ENCODE assay signal across 15 cellular contexts in genomic region chr4:88138561-88138960, GRCh38. TPM values are rescaled to one million over a fixed set of nuclear protein-coding genes. Genes with fewer than 3 reads are reported as not detected.
A peak's percentile ranks its signal among the peaks of the same experiment; 100 is the strongest.
DNase-seq lines count a peak whose midpoint lies in the region; ATAC-seq and TF ChIP-seq lines count a peak whose summit lies in the region.
"Had no signal": no experiment of that assay in that cellular context is flagged by ENCODE, and none has a peak within 500 bp of the region (broad histone marks: within the 10 kb centered on the region; RNA-seq: fewer than 3 reads in every experiment).

No MANE protein-coding gene starts in this region.

- no peak overlapping the region for H2BK120ac ChIP-seq in mesendoderm (ENCODE audit: low read depth, low read length)

- H3K4me3 Mint-ChIP-seq in activated naive CD8-positive, alpha-beta T cell treated with anti-CD3 and anti-CD28 coated beads, Interleukin-2, amount 50 U/mL, for 24 hours: no peak overlapping the region
- H3K4me3 Mint-ChIP-seq: T-helper 1 cell treated with Interleukin-12 subunit alpha and Interleukin-12 subunit beta and Interleukin-4 antibody, amounts not matched to agents 30 μg/mL and 1 μg/mL, for 36 hours had no signal

- no CpG with 5 or more reads among the region's 2 CpGs for WGBS in mesendoderm (ENCODE audit: extremely low coverage, insufficient coverage, low lambda C conversion rate)

- peak; percentile 63 for DNase-seq in AG04450 (ENCODE audit: low read depth, low spot score)
- DNase-seq in HS-5 (ENCODE audit: low read depth): peak; percentile 80
- peak; percentile 71 to 74 for DNase-seq in cardiac fibroblast (ENCODE audit: low read depth in 2 of 2)
- peak; percentile 38 for DNase-seq in kidney epithelial cell (ENCODE audit: low read depth)
- no peak for DNase-seq in mesendoderm
- no peak for DNase-seq in activated naive CD8-positive, alpha-beta T cell treated with anti-CD3 and anti-CD28 coated beads, Interleukin-2, amount 50 U/mL, for 24 hours
- DNase-seq: left cardiac atrium; stimulated activated CD4-positive, alpha-beta T cell treated with anti-CD3 and anti-CD28 coated beads, Interleukin-15, amount 100 ng/mL, for 24 hours; stimulated activated CD8-positive, alpha-beta memory T cell treated with anti-CD3 and anti-CD28 coated beads, Interleukin-4, amount 100 ng/mL, for 48 hours had no signal

- H3K9ac ChIP-seq in mesendoderm (ENCODE audit: low read length): no peak overlapping the region
- H3K9ac ChIP-seq: BLaER1 had no signal

- no peak overlapping the region for H3K18ac ChIP-seq in mesendoderm (ENCODE audit: low read length)

- H3K4me1 Mint-ChIP-seq in activated naive CD8-positive, alpha-beta T cell treated with anti-CD3 and anti-CD28 coated beads, Interleukin-2, amount 50 U/mL, for 24 hours: no peaks in the 10 kb centered on the region

- TF ChIP-seq CTCF in AG04450 (IDR thresholded peaks at IDR 0.05; ENCODE audit: low read depth, low read length) (no peak), cardiac fibroblast (IDR thresholded peaks at IDR 0.05; ENCODE audit: low read depth, low read length) (no peak), kidney epithelial cell (IDR thresholded peaks at IDR 0.05; ENCODE audit: insufficient read depth, low read length, poor library complexity, severe bottlenecking) (no peak)

- CTCF ChIA-PET in AG04450 (lab: Charles Lee): no interaction called here

- POLR2A ChIA-PET in AG04450 (lab: Yijun Ruan, JAX): no interaction called here

- H3K27me3 Mint-ChIP-seq in activated naive CD8-positive, alpha-beta T cell treated with anti-CD3 and anti-CD28 coated beads, Interleukin-2, amount 50 U/mL, for 24 hours: no peaks in the 10 kb centered on the region

- H4K8ac ChIP-seq in mesendoderm (ENCODE audit: low read depth, low read length): no peak overlapping the region

- no peak for ATAC-seq in HG03565 (IDR thresholded peaks at IDR 0.05; ENCODE audit: unreplicated experiment)
- ATAC-seq in GM21717 (IDR thresholded peaks at IDR 0.05; ENCODE audit: unreplicated experiment): no peak
- ATAC-seq in activated naive CD8-positive, alpha-beta T cell treated with anti-CD3 and anti-CD28 coated beads, Interleukin-2, amount 50 U/mL, for 24 hours: no peak
- ATAC-seq: gastroesophageal sphincter, left cardiac atrium had no signal

- H3K36me3 ChIP-seq in kidney epithelial cell (ENCODE audit: control insufficient read depth, insufficient read depth, low read length) (no peaks in the 10 kb centered on the region), mesendoderm (ENCODE audit: control insufficient read depth, insufficient read depth, low read length) (no peaks in the 10 kb centered on the region)
- H3K36me3 ChIP-seq: BLaER1, gastroesophageal sphincter, vagina had no signal

- H4K5ac ChIP-seq in mesendoderm (ENCODE audit: low read length): no peak overlapping the region

- H2AK5ac ChIP-seq in mesendoderm (ENCODE audit: low read length): no peak overlapping the region

- no peaks in the 10 kb centered on the region for H3K79me1 ChIP-seq in mesendoderm (ENCODE audit: low read length)

- H3K27ac Mint-ChIP-seq in activated naive CD8-positive, alpha-beta T cell treated with anti-CD3 and anti-CD28 coated beads, Interleukin-2, amount 50 U/mL, for 24 hours: no peak overlapping the region
- H3K27ac Mint-ChIP-seq: T-helper 1 cell treated with Interleukin-12 subunit alpha and Interleukin-12 subunit beta and Interleukin-4 antibody, amounts not matched to agents 30 μg/mL and 1 μg/mL, for 36 hours had no signal

- H3K36me3 Mint-ChIP-seq in activated naive CD8-positive, alpha-beta T cell treated with anti-CD3 and anti-CD28 coated beads, Interleukin-2, amount 50 U/mL, for 24 hours (ENCODE audit: low read depth): no peaks in the 10 kb centered on the region

- H3K4ac ChIP-seq in mesendoderm (ENCODE audit: low read depth, low read length): no peak overlapping the region

- no peaks in the 10 kb centered on the region for H3K9me3 Mint-ChIP-seq in activated naive CD8-positive, alpha-beta T cell treated with anti-CD3 and anti-CD28 coated beads, Interleukin-2, amount 50 U/mL, for 24 hours
- H3K9me3 Mint-ChIP-seq: T-helper 1 cell treated with Interleukin-12 subunit alpha and Interleukin-12 subunit beta and Interleukin-4 antibody, amounts not matched to agents 30 μg/mL and 1 μg/mL, for 36 hours had no signal

- H3K9me3 ChIP-seq in AG04450 (ENCODE audit: control insufficient read depth, insufficient read depth, low read length): no peaks in the 10 kb centered on the region
- H3K9me3 ChIP-seq: BLaER1, gastroesophageal sphincter, vagina had no signal

- H3K27ac ChIP-seq in AG04450 (ENCODE audit: low read depth, low read length) (no peak overlapping the region), mesendoderm (ENCODE audit: low read depth, low read length) (no peak overlapping the region)
- H3K27ac ChIP-seq: BLaER1, gastroesophageal sphincter, vagina had no signal

- no peak overlapping the region for H3K23ac ChIP-seq in mesendoderm (ENCODE audit: low read length)

- H3K4me1 ChIP-seq in mesendoderm (ENCODE audit: control insufficient read depth, low read depth, low read length): peaks cover 7% of the 10 kb centered on the region
- H3K4me1 ChIP-seq: BLaER1, gastroesophageal sphincter, vagina had no signal

- no peaks in the 10 kb centered on the region for H3K27me3 ChIP-seq in AG04450 (ENCODE audit: control insufficient read depth, insufficient read depth, low read length)
- H3K27me3 ChIP-seq in kidney epithelial cell (ENCODE audit: control insufficient read depth, insufficient read depth, low read length): no peaks in the 10 kb centered on the region
- H3K27me3 ChIP-seq in mesendoderm (ENCODE audit: insufficient read depth, low read length, poor library complexity): no peaks in the 10 kb centered on the region
- H3K27me3 ChIP-seq: BLaER1, gastroesophageal sphincter, vagina had no signal

- peaks cover 2% of the 10 kb centered on the region for H3K79me2 ChIP-seq in mesendoderm (ENCODE audit: control insufficient read depth, insufficient read depth, low read length)

- H3K4me2 ChIP-seq in mesendoderm (ENCODE audit: low read length): no peak overlapping the region
- H3K4me2 ChIP-seq: BLaER1 had no signal

- H2BK5ac ChIP-seq in mesendoderm (ENCODE audit: low read length): no peak overlapping the region

- H3K4me3 ChIP-seq in AG04450 (ENCODE audit: low read depth, low read length) (no peak overlapping the region), cardiac fibroblast (replicated peaks in 1 of 2; ENCODE audit: low read depth in 2 of 2, low read length in 2 of 2) (no peak overlapping the region), kidney epithelial cell (ENCODE audit: low read depth, low read length) (no peak overlapping the region), mesendoderm (ENCODE audit: low read length) (no peak overlapping the region)
- H3K4me3 ChIP-seq: BLaER1, gastroesophageal sphincter, vagina had no signal

- no peak overlapping the region for H2BK15ac ChIP-seq in mesendoderm (replicated peaks; ENCODE audit: low read depth)

- no peak overlapping the region for H3K56ac ChIP-seq in mesendoderm (ENCODE audit: low read length)

RNA-seq across cellular contexts. Expression of gene ABCG2, which starts 19.9 kb away (rescaled TPM):
- 1.1 and 1.2 TPM in 2 replicates for polyA plus RNA-seq in AG04450 (2011; rRNA removed)
- polyA minus RNA-seq in AG04450 (2011; rRNA and poly(A)+ RNA removed): 0.60 and 1.0 TPM in 2 replicates
- under 0.01 and 0.21 TPM in 2 replicates for total RNA-seq in kidney epithelial cell
- 19.2 TPM for polyA plus RNA-seq in mesendoderm (2013, experiment 1 of 2)
- polyA plus RNA-seq in mesendoderm (2013, experiment 2 of 2): 19.5 TPM

Comparison
In these comparisons a context has a peak if more than half of its experiments do, and no peak if none do; other contexts are left out.
1. DNase-seq: peak in AG04450 (single experiment), HS-5 (single experiment), cardiac fibroblast (2 of 2) and kidney epithelial cell (single experiment); none in mesendoderm (single experiment) and activated naive CD8-positive, alpha-beta T cell treated with anti-CD3 and anti-CD28 coated beads, Interleukin-2, amount 50 U/mL, for 24 hours (single experiment).